In genomic region chr16:28903344-28904042, GRCh38 we compare ENCODE assay signal across 24 cellular contexts. TPM values are rescaled to one million over a fixed set of nuclear protein-coding genes. Genes with fewer than 3 reads are reported as not detected.
A peak's percentile ranks its signal among the peaks of the same experiment; 100 is the strongest.
DNase-seq lines count a peak whose midpoint lies in the region; ATAC-seq lines count a peak whose summit lies in the region.
"Had no signal": no experiment of that assay in that cellular context is flagged by ENCODE, and none has a peak within 500 bp of the region (broad histone marks: within the 10 kb centered on the region; RNA-seq: fewer than 3 reads in every experiment).

No MANE protein-coding gene starts in this region.

- H3K23ac ChIP-seq in neuronal stem cell (ENCODE audit: low read depth, low read length, poor library complexity): no peak overlapping the region

- H2AFZ ChIP-seq in neuronal stem cell (ENCODE audit: low read length): no peak overlapping the region
- H2AFZ ChIP-seq: GM23248 had no signal

- no peak overlapping the region for H3K4ac ChIP-seq in neuronal stem cell (ENCODE audit: low read length)

- no peaks in the 10 kb centered on the region for H3K36me3 Mint-ChIP-seq in T-helper 17 cell (ENCODE audit: low read depth)

- H3K14ac ChIP-seq in neuronal stem cell (ENCODE audit: low read length): no peak overlapping the region

- H3K4me1 Mint-ChIP-seq in T-helper 17 cell: peaks cover 4% of the 10 kb centered on the region
- H3K4me1 Mint-ChIP-seq: CD4-positive, alpha-beta memory T cell had no signal

- H4K20me1 ChIP-seq in BLaER1 treated with 17β-estradiol and CSF1 and Interleukin-3, amounts not matched to agents 10 nM and 100 nM: peaks cover 0 to 22% (median 0%) of the 10 kb centered on the region in 11 experiments; a peak in 3 of 22 replicates

- H3K4me1 ChIP-seq in BLaER1 treated with 17β-estradiol and CSF1 and Interleukin-3, amounts not matched to agents 10 nM and 100 nM: peaks cover 17 to 69% (median 57%) of the 10 kb centered on the region in 10 experiments
- H3K4me1 ChIP-seq in neuronal stem cell (ENCODE audit: control insufficient read depth in 2 of 2, insufficient read depth in 1 of 2, low read depth in 1 of 2, low read length in 2 of 2): no peaks in the 10 kb centered on the region
- H3K4me1 ChIP-seq: Caco-2, HAP-1 had no signal

- H2BK120ac ChIP-seq in neuronal stem cell (ENCODE audit: low read depth, low read length): no peak overlapping the region

- peak overlapping the region; percentile 64 to 89 (median 82) for H3K4me2 ChIP-seq in BLaER1 treated with 17β-estradiol and CSF1 and Interleukin-3, amounts not matched to agents 10 nM and 100 nM
- no peak overlapping the region for H3K4me2 ChIP-seq in neuronal stem cell (ENCODE audit: insufficient read depth, low read length, poor library complexity, severe bottlenecking)

- ATAC-seq in T-helper 17 cell (peak; percentile 14), HG03039 (IDR thresholded peaks at IDR 0.05; ENCODE audit: unreplicated experiment) (no peak)

- no peak for DNase-seq in T-helper 17 cell
- no peak for DNase-seq in neuronal stem cell (ENCODE audit: low spot score)
- no peak for DNase-seq in HK-2 (ENCODE audit: unreplicated experiment)
- DNase-seq in NK-92 (lab: John Stamatoyannopoulos, UW; ENCODE audit: unreplicated experiment): no peak
- DNase-seq: Caco-2, DMS 273 treated with DMSO at 0.1 percent for 48 hours, DMS79 treated with DMSO at 0.1 percent for 48 hours, GM23248, IMR-90, Karpas-422, MV-4-11, NCI-H1105 treated with DMSO at 0.1 percent for 48 hours, NCI-H2081, NCI-H2171 treated with DMSO at 0.1 percent for 48 hours, NCI-H446, NCI-H526, SHP77 had no signal

- no peaks in the 10 kb centered on the region for H3K27me3 ChIP-seq in BLaER1 treated with 17β-estradiol and CSF1 and Interleukin-3, amounts not matched to agents 10 nM and 100 nM
- no peaks in the 10 kb centered on the region for H3K27me3 ChIP-seq in neuronal stem cell (ENCODE audit: control insufficient read depth in 3 of 3, insufficient read depth in 3 of 3, low read depth in 1 of 3, low read length in 3 of 3)

- H3K27ac ChIP-seq in BLaER1 treated with 17β-estradiol and CSF1 and Interleukin-3, amounts not matched to agents 10 nM and 100 nM: peak overlapping the region in 9 of 11 experiments; percentile 14 to 82 (median 73); a peak in 17 of 22 replicates
- H3K27ac ChIP-seq in neuronal stem cell (replicated peaks; ENCODE audit: low read length): no peak overlapping the region
- H3K27ac ChIP-seq: GM23248 had no signal

- H3K18ac ChIP-seq in neuronal stem cell (ENCODE audit: low read length): no peak overlapping the region

- H3K36me3 ChIP-seq in BLaER1 treated with 17β-estradiol and CSF1 and Interleukin-3, amounts not matched to agents 10 nM and 100 nM: peaks cover 40 to 58% (median 44%) of the 10 kb centered on the region in 11 experiments
- H3K36me3 ChIP-seq in neuronal stem cell (replicated peaks in 1 of 2; ENCODE audit: control insufficient read depth in 2 of 2, insufficient read depth in 2 of 2, low read length in 2 of 2): peaks cover 3 to 22% of the 10 kb centered on the region in 2 donors
- H3K36me3 ChIP-seq: HAP-1 had no signal

- H4K91ac ChIP-seq in neuronal stem cell (ENCODE audit: low read depth, low read length, poor library complexity): no peak overlapping the region

- H4K8ac ChIP-seq in neuronal stem cell (ENCODE audit: low read depth, low read length): peak overlapping the region; percentile 23

- no peaks in the 10 kb centered on the region for H3K27me3 Mint-ChIP-seq in T-helper 17 cell
- H3K27me3 Mint-ChIP-seq: CD4-positive, alpha-beta memory T cell had no signal

- no peaks in the 10 kb centered on the region for H3K9me3 ChIP-seq in BLaER1 treated with 17β-estradiol and CSF1 and Interleukin-3, amounts not matched to agents 10 nM and 100 nM (replicated peaks in 1 of 11)
- H3K9me3 ChIP-seq in T-helper 17 cell (ENCODE audit: control insufficient read depth, low read length, poor library complexity, severe bottlenecking) (no peaks in the 10 kb centered on the region), neuronal stem cell (replicated peaks in 1 of 2; ENCODE audit: control insufficient read depth in 2 of 2, insufficient read depth in 1 of 2, low read depth in 1 of 2, low read length in 2 of 2) (no peaks in the 10 kb centered on the region)
- H3K9me3 ChIP-seq: Caco-2, HAP-1 had no signal

- no peak overlapping the region for H2BK12ac ChIP-seq in neuronal stem cell (ENCODE audit: low read length)

- H3K4me3 Mint-ChIP-seq in T-helper 17 cell: no peak overlapping the region
- H3K4me3 Mint-ChIP-seq: CD4-positive, alpha-beta memory T cell had no signal

- no peak overlapping the region for H2BK5ac ChIP-seq in neuronal stem cell (ENCODE audit: low read length)

- peak overlapping the region in 10 of 11 experiments; percentile 24 to 75 (median 59); a peak in 15 of 22 replicates for H3K9ac ChIP-seq in BLaER1 treated with 17β-estradiol and CSF1 and Interleukin-3, amounts not matched to agents 10 nM and 100 nM
- no peak overlapping the region for H3K9ac ChIP-seq in neuronal stem cell (ENCODE audit: low read depth, low read length, poor library complexity)
- H3K9ac ChIP-seq: GM23248 had no signal

- peak overlapping the region in 6 of 10 experiments; percentile 9 to 49 (median 46); a peak in 6 of 20 replicates for H3K4me3 ChIP-seq in BLaER1 treated with 17β-estradiol and CSF1 and Interleukin-3, amounts not matched to agents 10 nM and 100 nM
- H3K4me3 ChIP-seq in neuronal stem cell (ENCODE audit: low read length in 2 of 2): no peak overlapping the region
- H3K4me3 ChIP-seq: GM23248, HAP-1 had no signal

- H2BK15ac ChIP-seq in neuronal stem cell (ENCODE audit: low read length): no peak overlapping the region

- H3K79me1 ChIP-seq in neuronal stem cell (ENCODE audit: low read depth, low read length): no peaks in the 10 kb centered on the region

- no peak overlapping the region for H3K27ac Mint-ChIP-seq in T-helper 17 cell
- H3K27ac Mint-ChIP-seq: CD4-positive, alpha-beta memory T cell had no signal

- no peak overlapping the region for H2AK5ac ChIP-seq in neuronal stem cell (ENCODE audit: low read depth, low read length)

- no CpG with 5 or more reads among the region's 29 CpGs for WGBS in neuronal stem cell (ENCODE audit: extremely low coverage in 2 of 2, insufficient read length in 2 of 2, insufficient replicate concordance in 1 of 2), 2 donors

RNA-seq across cellular contexts. Expression of gene RABEP2, which starts 21.5 kb away (rescaled TPM):
- total RNA-seq in T-helper 17 cell: 10 to 100 TPM; 25.2 to 25.3 TPM
- 5.9 TPM for polyA plus RNA-seq in neuronal stem cell (2013, experiment 1 of 2)
- polyA plus RNA-seq in neuronal stem cell (2013, experiment 2 of 2): 5.4 TPM

RNA-seq across cellular contexts. Expression of gene ATP2A1, which starts 25.2 kb away (rescaled TPM):
- total RNA-seq in T-helper 17 cell: 1 to 10 TPM in 1 of 2 donors, under 1 TPM in 1; 0.75 to 1.7 TPM
- polyA plus RNA-seq in neuronal stem cell (2013, experiment 1 of 2): 1.9 TPM
- 1.7 TPM for polyA plus RNA-seq in neuronal stem cell (2013, experiment 2 of 2)
- total RNA-seq: M059J had no signal
- polyA plus RNA-seq: CD4-positive, alpha-beta memory T cell had no signal

RNA-seq across cellular contexts. Expression of gene CD19, which starts 28.3 kb away (rescaled TPM):
- total RNA-seq in T-helper 17 cell: 1 to 10 TPM in 1 of 2 donors, not detected in 1; 4.0 TPM
- 0.21 TPM for polyA plus RNA-seq in neuronal stem cell (2013, experiment 1 of 2)
- 0.14 TPM for polyA plus RNA-seq in neuronal stem cell (2013, experiment 2 of 2)
- total RNA-seq: A673; Caco-2; CD4-positive, alpha-beta memory T cell; GM23248; IMR-90; M059J had no signal
- polyA plus RNA-seq: BJ, GM23248, IMR-90 had no signal

RNA-seq across cellular contexts. Expression of gene SH2B1, which starts 39.9 kb away (rescaled TPM):
- 10 to 100 TPM; 69.1 to 77.7 TPM for total RNA-seq in T-helper 17 cell
- polyA plus RNA-seq in neuronal stem cell (2013, experiment 1 of 2): 37.2 TPM
- polyA plus RNA-seq in neuronal stem cell (2013, experiment 2 of 2): 36.9 TPM

RNA-seq across cellular contexts. Expression of gene NFATC2IP, which starts 47.2 kb away (rescaled TPM):
- total RNA-seq in T-helper 17 cell: 10 to 100 TPM; 67.7 to 70.9 TPM
- 22.8 TPM for polyA plus RNA-seq in neuronal stem cell (2013, experiment 1 of 2)
- polyA plus RNA-seq in neuronal stem cell (2013, experiment 2 of 2): 23.4 TPM

Comparison
In these comparisons a context has a peak if more than half of its experiments do, and no peak if none do; other contexts are left out.
1. H3K4me3 ChIP-seq: peak in BLaER1 treated with 17β-estradiol and CSF1 and Interleukin-3, amounts not matched to agents 10 nM and 100 nM (6 of 10); none in neuronal stem cell (0 of 2).